ENCODE assay signal across 8 cellular contexts in genomic region chr14:25406818-25407217, GRCh38.
DNase-seq lines count a peak whose midpoint lies in the region; ATAC-seq and TF ChIP-seq lines count a peak whose summit lies in the region.

No MANE protein-coding gene starts in this region.

- H3K4me3 Mint-ChIP-seq in WTC11, result no peak overlapping the region
- no peak overlapping the region for H3K4me3 Mint-ChIP-seq in activated CD8-positive, alpha-beta memory T cell treated with anti-CD3 and anti-CD28 coated beads, Interleukin-2, amount 10 ng/mL, durations not matched to agents 7 days and 5 days

- no peak overlapping the region for H3K4me3 ChIP-seq in right lobe of liver

- no peak for TF ChIP-seq POLR2A in right lobe of liver (IDR thresholded peaks at IDR 0.05)

- no peaks in the 10 kb centered on the region for H3K9me3 Mint-ChIP-seq in WTC11
- no peaks in the 10 kb centered on the region for H3K9me3 Mint-ChIP-seq in activated CD8-positive, alpha-beta memory T cell treated with anti-CD3 and anti-CD28 coated beads, Interleukin-2, amount 10 ng/mL, durations not matched to agents 7 days and 5 days (ENCODE audit: low read depth)

- CTCF ChIA-PET in WTC11 (lab: Charles Lee), result interaction anchor here (0.5 to 2.2 kb wide), 6 partner anchors 25 to 1184 kb away, joined by 3 to 14 read pairs (median 5); no protein-coding TSS in a partner anchor
- CTCF ChIA-PET in activated CD8-positive, alpha-beta memory T cell treated with anti-CD3 and anti-CD28 coated beads, Interleukin-2, amount 10 ng/mL, durations not matched to agents 7 days and 5 days (lab: Charles Lee), result no interaction called here

- intact Hi-C loops in right lobe of liver (cut with DNase I), result no loop called here

- POLR2A ChIA-PET in WTC11 (lab: Charles Lee), result no interaction called here

- no peak overlapping the region for H3K27ac ChIP-seq in right lobe of liver

- DNase-seq in NCI-H510A treated with DMSO at 0.1 percent for 48 hours (lab: John Stamatoyannopoulos, UW) (peak; percentile 38), NCI-H510A (lab: John Stamatoyannopoulos, UW) (no peak), MV-4-11 (lab: John Stamatoyannopoulos, UW) (peak; percentile 66), WTC11 (ENCODE audit: low spot score) (peak; percentile 59), right lobe of liver (no peak), NCI-H1048 (lab: John Stamatoyannopoulos, UW) (no peak)
- no peak for DNase-seq in activated CD8-positive, alpha-beta memory T cell treated with anti-CD3 and anti-CD28 coated beads, Interleukin-2, amount 10 ng/mL, durations not matched to agents 7 days and 5 days

- H3K36me3 Mint-ChIP-seq in WTC11, result no peaks in the 10 kb centered on the region
- H3K36me3 Mint-ChIP-seq in activated CD8-positive, alpha-beta memory T cell treated with anti-CD3 and anti-CD28 coated beads, Interleukin-2, amount 10 ng/mL, durations not matched to agents 7 days and 5 days, result no peaks in the 10 kb centered on the region

- H3K27ac Mint-ChIP-seq in WTC11, result no peak overlapping the region
- no peak overlapping the region for H3K27ac Mint-ChIP-seq in activated CD8-positive, alpha-beta memory T cell treated with anti-CD3 and anti-CD28 coated beads, Interleukin-2, amount 10 ng/mL, durations not matched to agents 7 days and 5 days

- WGBS in right lobe of liver (ENCODE audit: insufficient coverage, low coverage, low lambda C conversion rate, missing lambda C conversion rate), result 16% methylated on average over 5 of the region's 5 CpGs

- no peaks in the 10 kb centered on the region for H3K4me1 ChIP-seq in right lobe of liver

- ATAC-seq in WTC11, result peak; percentile 76
- peak in 3 of 4 donors; percentile 38 to 58 (median 50) for ATAC-seq in right lobe of liver
- ATAC-seq in HG03159 (IDR thresholded peaks at IDR 0.05; ENCODE audit: unreplicated experiment), result no peak
- no peak for ATAC-seq in activated CD8-positive, alpha-beta memory T cell treated with anti-CD3 and anti-CD28 coated beads, Interleukin-2, amount 10 ng/mL, durations not matched to agents 7 days and 5 days

- TF ChIP-seq CTCF in WTC11 (IDR thresholded peaks at IDR 0.05), result peak; percentile 68
- peak; percentile 16 to 59 (median 43) for TF ChIP-seq CTCF in right lobe of liver (IDR thresholded peaks at IDR 0.05)

- peaks cover 3% of the 10 kb centered on the region; the same call in 1 of the 2 replicates for H3K27me3 Mint-ChIP-seq in WTC11 (ENCODE audit: low read depth)
- H3K27me3 Mint-ChIP-seq in activated CD8-positive, alpha-beta memory T cell treated with anti-CD3 and anti-CD28 coated beads, Interleukin-2, amount 10 ng/mL, durations not matched to agents 7 days and 5 days, result no peaks in the 10 kb centered on the region

- H3K4me1 Mint-ChIP-seq in WTC11, result no peaks in the 10 kb centered on the region
- no peaks in the 10 kb centered on the region for H3K4me1 Mint-ChIP-seq in activated CD8-positive, alpha-beta memory T cell treated with anti-CD3 and anti-CD28 coated beads, Interleukin-2, amount 10 ng/mL, durations not matched to agents 7 days and 5 days

- H3K9me3 ChIP-seq in right lobe of liver, result no peaks in the 10 kb centered on the region

- peaks cover 0 to 3% of the 10 kb centered on the region in 2 donors for H3K27me3 ChIP-seq in right lobe of liver

- H3K36me3 ChIP-seq in right lobe of liver, result no peaks in the 10 kb centered on the region

TF ChIP-seq in WTC11, 78 proteins besides CTCF, POLR2A, EP300 and RAD21:
- no peak for TF ChIP-seq ERG (CRISPR knock-in tag; IDR thresholded peaks at IDR 0.05)
- TF ChIP-seq ATF6 (CRISPR knock-in tag; IDR thresholded peaks at IDR 0.05), result no peak
- TF ChIP-seq ZBTB43 (CRISPR knock-in tag; IDR thresholded peaks at IDR 0.05), result no peak
- TF ChIP-seq HMGA2 (CRISPR knock-in tag; IDR thresholded peaks at IDR 0.05), result no peak
- no peak for TF ChIP-seq NFYB (CRISPR knock-in tag; conservative IDR thresholded peaks at IDR 0.05; ENCODE audit: low read depth)
- TF ChIP-seq CREB1 (CRISPR knock-in tag; IDR thresholded peaks at IDR 0.05), result no peak
- no peak for TF ChIP-seq AR (CRISPR knock-in tag; IDR thresholded peaks at IDR 0.05)
- no peak for TF ChIP-seq ZNF232 (CRISPR knock-in tag; IDR thresholded peaks at IDR 0.05)

Comparison
In these comparisons a context has a peak if more than half of its experiments do, and no peak if none do; other contexts are left out.
1. DNase-seq: peak in NCI-H510A treated with DMSO at 0.1 percent for 48 hours (single experiment), MV-4-11 (single experiment) and WTC11 (single experiment); none in NCI-H510A (single experiment), right lobe of liver (0 of 3), NCI-H1048 (single experiment) and activated CD8-positive, alpha-beta memory T cell treated with anti-CD3 and anti-CD28 coated beads, Interleukin-2, amount 10 ng/mL, durations not matched to agents 7 days and 5 days (single experiment).
2. ATAC-seq: peak in WTC11 (single experiment) and right lobe of liver (3 of 4); none in HG03159 (single experiment) and activated CD8-positive, alpha-beta memory T cell treated with anti-CD3 and anti-CD28 coated beads, Interleukin-2, amount 10 ng/mL, durations not matched to agents 7 days and 5 days (single experiment).